22 cellular contexts compared by ENCODE assay signal in the genomic region with DNA sequence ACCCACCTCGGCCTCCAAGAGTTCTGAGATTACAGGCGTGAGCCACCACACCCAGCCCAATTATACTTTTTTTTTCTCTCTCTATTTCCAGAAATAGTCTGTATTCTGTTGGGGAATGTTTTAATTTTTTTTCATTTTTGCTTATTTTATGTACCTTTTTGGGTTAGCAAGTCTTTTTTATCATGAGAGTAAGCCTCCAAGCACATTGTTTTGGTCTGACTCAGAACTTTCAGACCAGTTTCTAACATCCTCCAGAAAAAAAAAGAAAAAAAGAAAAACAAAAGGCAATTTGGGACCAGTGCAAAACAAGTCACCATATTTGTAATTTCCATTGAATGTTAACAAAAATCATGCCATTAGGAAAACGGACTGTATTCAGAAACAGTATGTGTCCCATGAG.
"Had no signal": no experiment of that assay in that cellular context is flagged by ENCODE, and none has a peak within 500 bp of the region (broad histone marks: within the 10 kb centered on the region; RNA-seq: fewer than 3 reads in every experiment).

No MANE protein-coding gene starts in this region.

- H3K27me3 ChIP-seq: body of pancreas had no signal

- H3K4me1 ChIP-seq: body of pancreas had no signal

- H3K4me3 ChIP-seq: body of pancreas had no signal

- DNase-seq: activated B cell treated with CpG ODN at 0.5 μM for 24 hours; activated CD4-positive, alpha-beta T cell treated with anti-CD3 and anti-CD28 coated beads for 1 hour; activated CD4-positive, alpha-beta T cell treated with anti-CD3 and anti-CD28 coated beads, Interleukin-2, amount 10 ng/mL, durations not matched to agents 24 days and 14 days; activated CD4-positive, alpha-beta T cell treated with anti-CD3 and anti-CD28 coated beads, Interleukin-2, amount 50 U/mL, for 48 hours; activated CD8-positive, alpha-beta memory T cell treated with anti-CD3 and anti-CD28 coated beads for 24 hours; activated gamma-delta T cell treated with Interleukin-2 at 50 U/mL for 16 hours; activated naive CD4-positive, alpha-beta T cell treated with anti-CD3 and anti-CD28 coated beads, Interleukin-2, amount 10 ng/mL, durations not matched to agents 7 days and 5 days; activated naive CD8-positive, alpha-beta T cell treated with anti-CD3 and anti-CD28 coated beads for 36 hours; activated T-cell treated with anti-CD3 and anti-CD28 coated beads, Interleukin-2, amount 50 U/mL, for 48 hours; anterior cingulate cortex; body of pancreas; Kasumi-1; NCI-H1105 treated with DMSO at 0.1 percent for 48 hours; NCI-H1436 treated with DMSO at 0.1 percent for 48 hours; NCI-H187; NCI-H2081; NCI-H446; NCI-H524; PC-3; SHP77 treated with DMSO at 0.1 percent for 48 hours; T-helper 17 cell; T-helper 9 cell had no signal

- H3K9me3 ChIP-seq: body of pancreas had no signal

- H3K27ac ChIP-seq: body of pancreas had no signal
